ENCODE assay signal across 10 cellular contexts in the genomic region with DNA sequence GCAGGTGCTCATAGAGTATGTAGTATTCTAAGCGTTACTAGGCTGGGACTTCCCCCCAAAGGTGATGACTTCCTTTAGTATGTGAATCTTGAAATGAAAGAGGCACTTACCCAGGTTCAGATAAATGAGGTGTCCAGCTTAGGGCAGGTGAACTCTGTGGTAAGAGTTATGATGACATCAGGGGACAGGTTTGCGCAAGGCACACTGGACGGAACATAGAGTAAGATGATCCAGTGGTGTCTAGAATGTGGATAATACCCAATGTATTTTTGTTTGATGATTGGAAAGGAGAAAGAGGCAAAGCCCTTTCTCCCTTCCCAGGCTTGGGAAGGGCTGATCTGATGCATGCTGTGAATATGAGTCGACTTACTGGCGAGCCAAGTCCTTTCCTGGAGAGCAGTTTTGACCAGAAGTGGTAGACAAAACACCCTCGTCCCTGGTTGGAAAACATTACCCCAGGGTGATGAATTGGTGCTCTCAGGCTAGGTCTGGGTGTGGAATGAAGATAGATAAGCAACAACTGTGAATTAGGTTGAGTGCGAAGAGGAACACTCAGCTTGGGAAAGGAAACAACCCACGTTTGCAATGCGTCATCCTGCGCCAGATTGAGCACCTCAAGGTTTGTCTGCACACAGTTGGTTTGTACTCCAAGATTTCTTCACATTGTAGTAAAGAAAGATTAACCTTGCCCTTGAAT.
A peak's percentile ranks its signal among the peaks of the same experiment; 100 is the strongest.
DNase-seq lines count a peak whose midpoint lies in the region; ATAC-seq, FAIRE-seq and TF ChIP-seq lines count a peak whose summit lies in the region.
"Had no signal": no experiment of that assay in that cellular context is flagged by ENCODE, and none has a peak within 500 bp of the region (broad histone marks: within the 10 kb centered on the region; RNA-seq: fewer than 3 reads in every experiment).

No MANE protein-coding gene starts in this region.

- peak overlapping the region; percentile 78 for H3K27ac Mint-ChIP-seq in activated T-cell treated with anti-CD3 and anti-CD28 coated beads, Interleukin-2, amount 50 U/mL, for 24 hours
- H3K27ac Mint-ChIP-seq: B cell had no signal

- no peaks in the 10 kb centered on the region for H3K27me3 ChIP-seq in GM12878 (replicated peaks in 1 of 2; ENCODE audit: control insufficient read depth in 2 of 2, insufficient read depth in 2 of 2, low read length in 1 of 2)

- no peaks in the 10 kb centered on the region for H4K20me1 ChIP-seq in GM12878 (ENCODE audit: control insufficient read depth, insufficient read depth)

- H2AFZ ChIP-seq in GM12878 (ENCODE audit: control insufficient read depth, low read depth, low read length): no peak overlapping the region

- H3K4me2 ChIP-seq in GM12878 (ENCODE audit: control insufficient read depth, insufficient read depth): no peak overlapping the region

- H3K36me3 Mint-ChIP-seq in activated T-cell treated with anti-CD3 and anti-CD28 coated beads, Interleukin-2, amount 50 U/mL, for 24 hours (ENCODE audit: low read depth): peaks cover 36% of the 10 kb centered on the region

- RAD21 ChIA-PET in GM12878 (lab: Charles Lee; ENCODE audit: unreplicated experiment): interaction anchor here (0.5 kb wide), 1 partner anchor 288 kb away, joined by 3 read pairs; no protein-coding TSS in a partner anchor

- no peaks in the 10 kb centered on the region for H3K9me3 Mint-ChIP-seq in activated T-cell treated with anti-CD3 and anti-CD28 coated beads, Interleukin-2, amount 50 U/mL, for 24 hours
- H3K9me3 Mint-ChIP-seq: IgD-negative memory B cell had no signal

- no peaks in the 10 kb centered on the region for H3K27me3 Mint-ChIP-seq in activated T-cell treated with anti-CD3 and anti-CD28 coated beads, Interleukin-2, amount 50 U/mL, for 24 hours
- H3K27me3 Mint-ChIP-seq: B cell, IgD-negative memory B cell had no signal

- H3K27ac ChIP-seq in GM12878 (ENCODE audit: control insufficient read depth, insufficient read depth): no peak overlapping the region
- no peak overlapping the region for H3K27ac ChIP-seq in substantia nigra (ENCODE audit: low read depth, low read length, poor library complexity, severe bottlenecking)

- no peaks in the 10 kb centered on the region for H3K79me2 ChIP-seq in GM12878 (ENCODE audit: control insufficient read depth, insufficient read depth, low read length)

- SMC1A ChIA-PET in GM12878 (lab: Charles Lee; ENCODE audit: uncharacterized antibody, unreplicated experiment): interaction anchor here (1.2 to 1.8 kb wide), 2 partner anchors 8 to 223 kb away, joined by 3 to 9 read pairs; no protein-coding TSS in a partner anchor

- peak; percentile 50 for ATAC-seq in GM12878
- peak; percentile 84 for ATAC-seq in left lobe of liver

- no peak for TF ChIP-seq CTCF in GM12878 (IDR thresholded peaks at IDR 0.05 in 2 of 3, conservative IDR thresholded peaks at IDR 0.05 in 1 of 3; ENCODE audit: control insufficient read depth in 2 of 3, extremely low read depth in 1 of 3, insufficient read depth in 1 of 3, low read depth in 3 of 3, low read length in 3 of 3)

- POLR2A ChIA-PET in GM12878 (lab: Charles Lee): no interaction called here

- TF ChIP-seq RAD21 in GM12878 (IDR thresholded peaks at IDR 0.05; ENCODE audit: insufficient read depth, low read depth, low read length): no peak

- TF ChIP-seq EP300 in GM12878 (IDR thresholded peaks at IDR 0.05; ENCODE audit: borderline replicate concordance in 1 of 2, control insufficient read depth in 1 of 2, low read depth in 2 of 2, low read length in 2 of 2): no peak

- no peak for FAIRE-seq in GM12878 (lab: Jason Lieb, UNC)

- H3K36me3 ChIP-seq in GM12878 (ENCODE audit: control insufficient read depth in 2 of 2, insufficient read depth in 2 of 2, low read length in 1 of 2): peaks cover 8 to 33% of the 10 kb centered on the region in 2 experiments

- TF ChIP-seq POLR2A in GM12878 (IDR thresholded peaks at IDR 0.05; ENCODE audit: low read depth, low read length): no peak

- no TSS peak for BruUV-seq in GM12878 (replicated peaks; lab: Mats Ljungman, UMichigan)

- H3K4me3 Mint-ChIP-seq in activated T-cell treated with anti-CD3 and anti-CD28 coated beads, Interleukin-2, amount 50 U/mL, for 24 hours: no peak overlapping the region
- H3K4me3 Mint-ChIP-seq: B cell, IgD-negative memory B cell had no signal

- H3K9ac ChIP-seq in GM12878 (ENCODE audit: control insufficient read depth, insufficient read depth, low read length): no peak overlapping the region

- no peaks in the 10 kb centered on the region for H3K4me1 ChIP-seq in GM12878 (ENCODE audit: control insufficient read depth, insufficient read depth, low read length)

- WGBS in GM12878 (ENCODE audit: insufficient coverage, insufficient replicate concordance, low lambda C conversion rate, missing lambda C conversion rate): 83% methylated on average over 10 of the region's 10 CpGs

- no peaks in the 10 kb centered on the region for H3K9me3 ChIP-seq in GM12878 (replicated peaks; ENCODE audit: control insufficient read depth, insufficient read depth, low read length)

- H3K4me1 Mint-ChIP-seq in activated T-cell treated with anti-CD3 and anti-CD28 coated beads, Interleukin-2, amount 50 U/mL, for 24 hours (ENCODE audit: low read depth): peaks cover 16% of the 10 kb centered on the region
- H3K4me1 Mint-ChIP-seq: B cell, IgD-negative memory B cell had no signal

- no peak for DNase-seq in activated T-cell treated with anti-CD3 and anti-CD28 coated beads, Interleukin-2, amount 50 U/mL, for 24 hours
- no peak for DNase-seq in activated T-cell treated with anti-CD3 and anti-CD28 coated beads, Interleukin-2, amount 50 U/mL, for 1 hour
- DNase-seq in GM12878 (ENCODE audit: low read depth, low spot score) (no peak), left lobe of liver (ENCODE audit: low spot score) (peak; percentile 85), stromal cell of bone marrow (ENCODE audit: low read depth) (peak; percentile 51), AG08396 (ENCODE audit: low spot score) (no peak), HK-2 (ENCODE audit: unreplicated experiment) (no peak), substantia nigra (lab: John Stamatoyannopoulos, UW) (no peak)

- in situ Hi-C loops in GM12878 (cut with MboI): no loop called here

- no peak overlapping the region for H3K4me3 ChIP-seq in GM12878

- intact Hi-C loops in GM12878 (cut with micrococcal nuclease; ENCODE audit: unreplicated experiment): no loop called here

- CTCF ChIA-PET in GM12878 (lab: Yijun Ruan, JAX): interaction anchor here (5.0 kb wide), 1 partner anchor 8 kb away, joined by 48 read pairs; no protein-coding TSS in a partner anchor

TF ChIP-seq in GM12878, 131 proteins besides CTCF, POLR2A, EP300 and RAD21:
- peak; percentile 22; the same call in 1 of the 2 replicates for TF ChIP-seq RUNX3 (IDR thresholded peaks at IDR 0.05; ENCODE audit: low read length)
- no peak for TF ChIP-seq SREBF1 (IDR thresholded peaks at IDR 0.05; ENCODE audit: low read length)
- TF ChIP-seq MTA3 (IDR thresholded peaks at IDR 0.05; ENCODE audit: borderline replicate concordance, low read length): no peak
- 0 out of 2 replicates have a peak, but pooled peaks have one; percentile 39 for TF ChIP-seq CREB1 (IDR thresholded peaks at IDR 0.05; ENCODE audit: low read depth)

Comparison
In these comparisons a context has a peak if more than half of its experiments do, and no peak if none do; other contexts are left out.
1. DNase-seq: peak in left lobe of liver (single experiment) and stromal cell of bone marrow (single experiment); none in activated T-cell treated with anti-CD3 and anti-CD28 coated beads, Interleukin-2, amount 50 U/mL, for 24 hours (single experiment), activated T-cell treated with anti-CD3 and anti-CD28 coated beads, Interleukin-2, amount 50 U/mL, for 1 hour (single experiment), GM12878 (single experiment), AG08396 (single experiment), HK-2 (single experiment) and substantia nigra (0 of 49).